21 cellular contexts compared by ENCODE assay signal in the genomic region with DNA sequence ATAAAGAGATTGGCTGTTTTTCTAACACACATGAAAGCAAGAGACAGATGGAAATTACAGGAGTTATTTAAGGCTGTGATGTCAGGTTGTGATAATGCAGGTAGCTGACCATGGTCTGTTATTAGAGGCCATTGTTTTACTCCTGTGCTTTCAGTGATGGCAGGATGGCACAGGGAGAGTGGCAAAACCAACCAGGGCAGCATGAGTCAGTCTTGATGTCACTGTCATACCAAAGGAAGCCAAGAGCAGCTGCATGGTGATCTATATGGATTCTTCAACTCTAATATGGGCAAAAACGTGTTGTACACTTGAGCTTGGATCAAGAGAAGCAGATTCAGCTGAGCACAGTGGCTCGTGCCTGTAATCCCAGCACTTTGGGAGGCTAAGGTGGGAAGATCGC.
A peak's percentile ranks its signal among the peaks of the same experiment; 100 is the strongest.
DNase-seq lines count a peak whose midpoint lies in the region; ATAC-seq and TF ChIP-seq lines count a peak whose summit lies in the region.
"Had no signal": no experiment of that assay in that cellular context is flagged by ENCODE, and none has a peak within 500 bp of the region (broad histone marks: within the 10 kb centered on the region; RNA-seq: fewer than 3 reads in every experiment).

No MANE protein-coding gene starts in this region.

- H3K4me3 Mint-ChIP-seq in endodermal cell (no peak overlapping the region), immature natural killer cell (no peak overlapping the region)
- H3K4me3 Mint-ChIP-seq: naive thymus-derived CD8-positive, alpha-beta T cell; stimulated activated naive CD8-positive, alpha-beta T cell treated with anti-CD3 and anti-CD28 coated beads, Interleukin-15, Interleukin-2, amounts not matched to agents 100 ng/mL and 50 ng/mL, for 24 hours had no signal

- TF ChIP-seq CTCF in RWPE2 (IDR thresholded peaks at IDR 0.05; ENCODE audit: poor library complexity, severe bottlenecking) = no peak
- TF ChIP-seq CTCF in endodermal cell (conservative IDR thresholded peaks at IDR 0.05) = no peak

- no peak overlapping the region for H3K4me3 ChIP-seq in RWPE2 (ENCODE audit: severe bottlenecking)
- no peak overlapping the region for H3K4me3 ChIP-seq in endodermal cell (ENCODE audit: low read length)
- H3K4me3 ChIP-seq: coronary artery, upper lobe of left lung had no signal

- H3K9ac ChIP-seq in endodermal cell (ENCODE audit: extremely low read depth, low read length, poor library complexity, severe bottlenecking) = no peak overlapping the region

- ATAC-seq in RWPE2 (ENCODE audit: low read depth) = no peak
- ATAC-seq: naive thymus-derived CD8-positive, alpha-beta T cell; sciatic nerve had no signal

- H3K27ac ChIP-seq in RWPE2 (ENCODE audit: poor library complexity, severe bottlenecking) (peak overlapping the region; percentile 78), endodermal cell (ENCODE audit: low read depth, low read length) (peak overlapping the region; percentile 18), substantia nigra (ENCODE audit: low read depth, low read length, poor library complexity, severe bottlenecking) (peak overlapping the region; percentile 35)
- H3K27ac ChIP-seq: brain microvascular endothelial cell, coronary artery, upper lobe of left lung had no signal

- H3K9me3 ChIP-seq in RWPE2 (ENCODE audit: severe bottlenecking) = no peaks in the 10 kb centered on the region
- peaks cover 6% of the 10 kb centered on the region for H3K9me3 ChIP-seq in endodermal cell (ENCODE audit: control insufficient read depth, low read length)
- H3K9me3 ChIP-seq: upper lobe of left lung had no signal

- peak; percentile 28 for DNase-seq in stimulated activated CD4-positive, alpha-beta T cell treated with anti-CD3 and anti-CD28 coated beads, Interleukin-1b, Interleukin-23, amount 100 ng/mL, for 48 hours
- no peak for DNase-seq in stimulated activated CD4-positive, alpha-beta T cell treated with anti-CD3 and anti-CD28 coated beads, Interleukin-2, amount 100 ng/mL, for 24 hours
- no peak for DNase-seq in RWPE2 (ENCODE audit: low spot score)
- no peak for DNase-seq in endodermal cell
- DNase-seq in substantia nigra (lab: John Stamatoyannopoulos, UW) = peak in 1 of 49 donors; percentile 11
- no peak for DNase-seq in NCI-H1105 treated with DMSO at 0.1 percent for 48 hours (lab: John Stamatoyannopoulos, UW)
- DNase-seq in immature natural killer cell = no peak
- no peak for DNase-seq in foreskin melanocyte
- DNase-seq: activated CD4-positive, CD25-positive, alpha-beta regulatory T cell treated with anti-CD3 and anti-CD28 coated beads, Interleukin-2, amount 50 U/mL, for 72 hours; AML-193; brain microvascular endothelial cell; foreskin fibroblast; hypothalamus; kidney; naive thymus-derived CD8-positive, alpha-beta T cell; NCI-H748 treated with DMSO at 0.1 percent for 48 hours; T1000; upper lobe of left lung had no signal

- no peaks in the 10 kb centered on the region for H3K27me3 ChIP-seq in RWPE2 (ENCODE audit: insufficient read depth, poor library complexity, severe bottlenecking)
- H3K27me3 ChIP-seq in endodermal cell (ENCODE audit: control insufficient read depth, insufficient read depth, low read length, poor library complexity, severe bottlenecking) = no peaks in the 10 kb centered on the region
- H3K27me3 ChIP-seq: brain microvascular endothelial cell, upper lobe of left lung had no signal

- peaks cover 17% of the 10 kb centered on the region for H3K4me1 ChIP-seq in RWPE2 (ENCODE audit: insufficient read depth, poor library complexity, severe bottlenecking)
- H3K4me1 ChIP-seq in endodermal cell (ENCODE audit: control insufficient read depth, insufficient read depth, low read length) = peaks cover 4% of the 10 kb centered on the region

- H3K4me1 Mint-ChIP-seq in endodermal cell (peaks cover 16% of the 10 kb centered on the region), immature natural killer cell (peaks cover 8 to 20% of the 10 kb centered on the region in 2 donors)

- WGBS in endodermal cell (ENCODE audit: insufficient coverage in 1 of 2, insufficient read length in 1 of 2), 2 experiments = 50 to 59% methylated on average over 3 of the region's 3 CpGs

- H3K27me3 Mint-ChIP-seq in endodermal cell (ENCODE audit: insufficient read depth) = no peaks in the 10 kb centered on the region
- H3K27me3 Mint-ChIP-seq in immature natural killer cell (ENCODE audit: low read depth in 3 of 3) = peaks cover 0 to 3% (median 2%) of the 10 kb centered on the region in 3 donors
- H3K27me3 Mint-ChIP-seq: naive thymus-derived CD8-positive, alpha-beta T cell; stimulated activated naive CD8-positive, alpha-beta T cell treated with anti-CD3 and anti-CD28 coated beads, Interleukin-15, Interleukin-2, amounts not matched to agents 100 ng/mL and 50 ng/mL, for 24 hours had no signal

- H3K36me3 Mint-ChIP-seq in endodermal cell (ENCODE audit: low read depth) (peaks cover 2% of the 10 kb centered on the region), immature natural killer cell (peaks cover 0 to 5% (median 5%) of the 10 kb centered on the region in 3 donors)

- peaks cover 51% of the 10 kb centered on the region for H3K36me3 ChIP-seq in RWPE2 (ENCODE audit: low read depth)
- no peaks in the 10 kb centered on the region for H3K36me3 ChIP-seq in endodermal cell (ENCODE audit: control insufficient read depth, insufficient read depth, low read length)
- H3K36me3 ChIP-seq: brain microvascular endothelial cell had no signal

- no peak overlapping the region for H3K27ac Mint-ChIP-seq in endodermal cell
- no peak overlapping the region for H3K27ac Mint-ChIP-seq in immature natural killer cell
- H3K27ac Mint-ChIP-seq: stimulated activated naive CD8-positive, alpha-beta T cell treated with anti-CD3 and anti-CD28 coated beads, Interleukin-15, Interleukin-2, amounts not matched to agents 100 ng/mL and 50 ng/mL, for 24 hours had no signal

- H3K9me3 Mint-ChIP-seq in endodermal cell (peaks cover 9% of the 10 kb centered on the region), immature natural killer cell (no peaks in the 10 kb centered on the region)
- H3K9me3 Mint-ChIP-seq: naive thymus-derived CD8-positive, alpha-beta T cell; stimulated activated naive CD8-positive, alpha-beta T cell treated with anti-CD3 and anti-CD28 coated beads, Interleukin-15, Interleukin-2, amounts not matched to agents 100 ng/mL and 50 ng/mL, for 24 hours had no signal

Comparison
In these comparisons a context has a peak if more than half of its experiments do, and no peak if none do; other contexts are left out.
1. H3K27ac ChIP-seq: peak in every context shown above with its lines; median percentile 78 in RWPE2; 35 in substantia nigra; 18 in endodermal cell.